Comparison of ENCODE assay signal across 3 cellular contexts in the genomic region with DNA sequence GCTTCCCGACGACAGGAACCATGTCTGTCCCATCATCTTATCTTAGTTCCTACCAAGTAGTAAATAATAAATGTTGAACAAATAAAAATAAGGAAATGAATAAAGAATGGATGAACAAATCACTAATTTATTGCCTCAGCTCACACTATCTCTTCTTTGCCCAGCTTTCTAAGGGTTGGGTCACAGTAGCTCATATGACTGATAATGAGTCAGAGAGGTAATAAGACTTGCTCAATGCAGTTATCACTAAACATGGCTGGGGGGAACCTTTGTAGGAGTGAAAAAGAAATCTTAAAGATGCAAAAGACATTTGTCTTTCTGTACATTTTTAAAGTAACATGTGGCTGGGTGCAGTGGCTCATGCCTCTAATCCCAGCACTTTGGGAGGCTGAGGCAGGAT.
TF ChIP-seq lines count a peak whose summit lies in the region.

No MANE protein-coding gene starts in this region.

TF ChIP-seq in A549, 52 proteins besides CTCF, POLR2A, EP300 and RAD21 (continued from another document):
- TF ChIP-seq, protein P1, sequence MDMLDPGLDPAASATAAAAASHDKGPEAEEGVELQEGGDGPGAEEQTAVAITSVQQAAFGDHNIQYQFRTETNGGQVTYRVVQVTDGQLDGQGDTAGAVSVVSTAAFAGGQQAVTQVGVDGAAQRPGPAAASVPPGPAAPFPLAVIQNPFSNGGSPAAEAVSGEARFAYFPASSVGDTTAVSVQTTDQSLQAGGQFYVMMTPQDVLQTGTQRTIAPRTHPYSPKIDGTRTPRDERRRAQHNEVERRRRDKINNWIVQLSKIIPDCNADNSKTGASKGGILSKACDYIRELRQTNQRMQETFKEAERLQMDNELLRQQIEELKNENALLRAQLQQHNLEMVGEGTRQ (IDR thresholded peaks at IDR 0.05): no peak
- TF ChIP-seq CBX8 (IDR thresholded peaks at IDR 0.05) (no peak), PHF8 (IDR thresholded peaks at IDR 0.05; ENCODE audit: borderline replicate concordance, low read depth) (no peak), KDM1A (IDR thresholded peaks at IDR 0.05; ENCODE audit: low read depth) (no peak), FOSL2 (IDR thresholded peaks at IDR 0.05) (peak; percentile 54; the same call in 1 of the 2 replicates), FOSL2 (CRISPR knock-in tag; IDR thresholded peaks at IDR 0.05) (peak; percentile 71)

TF ChIP-seq in HCT116, 20 proteins besides CTCF, POLR2A, EP300 and RAD21 (continued from another document):
- TF ChIP-seq, protein P2, sequence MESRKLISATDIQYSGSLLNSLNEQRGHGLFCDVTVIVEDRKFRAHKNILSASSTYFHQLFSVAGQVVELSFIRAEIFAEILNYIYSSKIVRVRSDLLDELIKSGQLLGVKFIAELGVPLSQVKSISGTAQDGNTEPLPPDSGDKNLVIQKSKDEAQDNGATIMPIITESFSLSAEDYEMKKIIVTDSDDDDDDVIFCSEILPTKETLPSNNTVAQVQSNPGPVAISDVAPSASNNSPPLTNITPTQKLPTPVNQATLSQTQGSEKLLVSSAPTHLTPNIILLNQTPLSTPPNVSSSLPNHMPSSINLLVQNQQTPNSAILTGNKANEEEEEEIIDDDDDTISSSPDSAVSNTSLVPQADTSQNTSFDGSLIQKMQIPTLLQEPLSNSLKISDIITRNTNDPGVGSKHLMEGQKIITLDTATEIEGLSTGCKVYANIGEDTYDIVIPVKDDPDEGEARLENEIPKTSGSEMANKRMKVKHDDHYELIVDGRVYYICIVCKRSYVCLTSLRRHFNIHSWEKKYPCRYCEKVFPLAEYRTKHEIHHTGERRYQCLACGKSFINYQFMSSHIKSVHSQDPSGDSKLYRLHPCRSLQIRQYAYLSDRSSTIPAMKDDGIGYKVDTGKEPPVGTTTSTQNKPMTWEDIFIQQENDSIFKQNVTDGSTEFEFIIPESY (IDR thresholded peaks at IDR 0.05; ENCODE audit: extremely low read depth, insufficient replicate concordance, low read length): no peak
- TF ChIP-seq EZH2 (IDR thresholded peaks at IDR 0.05): no peak
- TF ChIP-seq EZH2phosphoT487 (IDR thresholded peaks at IDR 0.05; ENCODE audit: borderline replicate concordance): no peak
- peak; percentile 45; the same call in 1 of the 2 replicates for TF ChIP-seq SP1 (IDR thresholded peaks at IDR 0.05; ENCODE audit: low read depth)

TF ChIP-seq in SK-N-SH, 30 proteins besides CTCF, POLR2A, EP300 and RAD21 (continued from another document):
- TF ChIP-seq JUND (IDR thresholded peaks at IDR 0.05) (peak; percentile 50; the same call in 1 of the 2 replicates), FOSL2 (IDR thresholded peaks at IDR 0.05; ENCODE audit: borderline replicate concordance, low read depth) (peak; percentile 69; the same call in 1 of the 2 replicates)
TF ChIP-seq in SK-N-SH: peak in this region for 2.
